In the genomic region with DNA sequence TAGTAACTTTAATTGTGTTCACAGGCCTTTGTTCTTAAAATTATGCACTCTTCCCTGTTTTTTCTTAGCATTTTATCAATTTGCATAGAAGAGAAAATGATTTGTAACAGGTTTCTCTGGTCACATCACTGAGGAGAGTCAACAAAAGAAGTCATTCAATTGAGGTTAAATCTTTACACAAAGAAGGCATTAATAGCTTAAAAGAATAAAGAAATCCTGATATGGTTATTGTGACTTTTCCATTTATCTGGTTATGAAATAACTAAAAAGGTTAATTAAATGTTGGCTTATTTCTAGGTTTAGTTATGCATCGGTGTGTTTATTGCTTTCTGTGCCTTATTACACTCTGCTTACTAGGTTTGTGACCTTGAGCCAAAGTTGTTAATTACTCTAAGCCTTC, we compare ENCODE assay signal across 23 cellular contexts. TPM values are rescaled to one million over a fixed set of nuclear protein-coding genes. Genes with fewer than 3 reads are reported as not detected.
"Had no signal": no experiment of that assay in that cellular context is flagged by ENCODE, and none has a peak within 500 bp of the region (broad histone marks: within the 10 kb centered on the region; RNA-seq: fewer than 3 reads in every experiment).

No MANE protein-coding gene starts in this region.

- H3K36me3 ChIP-seq: right atrium auricular region, sigmoid colon, tibial nerve had no signal

- ATAC-seq: left colon; left ventricle myocardium superior; stimulated activated naive B cell treated with anti-CD40 and anti-IgM and Interleukin-4, amounts not matched to agents 10 μg/mL and 1 μg/mL and 100 μg/mL, for 72 hours; stimulated activated naive CD8-positive, alpha-beta T cell treated with anti-CD3 and anti-CD28 coated beads, Interleukin-15, amount 100 ng/mL, for 72 hours had no signal

- H3K4me3 Mint-ChIP-seq: endodermal cell; nephron progenitor cell; stimulated activated naive B cell treated with anti-CD40 and anti-IgM and Interleukin-4, amounts not matched to agents 10 μg/mL and 1 μg/mL and 100 μg/mL, for 72 hours; stimulated activated naive CD8-positive, alpha-beta T cell treated with anti-CD3 and anti-CD28 coated beads, Interleukin-15, amount 100 ng/mL, for 72 hours had no signal

- H3K9me3 ChIP-seq: right atrium auricular region, sigmoid colon, testis, tibial nerve had no signal

- DNase-seq: dermis blood vessel endothelial cell; endodermal cell; erythroblast; foreskin melanocyte; head of caudate nucleus; hippocampal formation; left colon; left ventricle myocardium superior; mesenchymal stem cell; midbrain; nephron progenitor cell; posterior cingulate gyrus; sigmoid colon; stimulated activated CD4-positive, alpha-beta T cell treated with anti-CD3 and anti-CD28 coated beads, Interleukin-2, amount 100 ng/mL, for 24 hours; stimulated activated CD4-positive, alpha-beta T cell treated with anti-CD3 and anti-CD28 coated beads, Interleukin-4, amount 100 ng/mL, for 4 hours; stimulated activated naive B cell treated with anti-CD40 and anti-IgM and Interleukin-4, amounts not matched to agents 10 μg/mL and 1 μg/mL and 100 μg/mL, for 72 hours; stimulated activated naive CD8-positive, alpha-beta T cell treated with anti-CD3 and anti-CD28 coated beads, Interleukin-15, amount 100 ng/mL, for 72 hours; testis had no signal

- H3K27ac ChIP-seq: right atrium auricular region, skin epidermis, testis, tibial nerve had no signal

- H3K9me3 Mint-ChIP-seq: endodermal cell; nephron progenitor cell; stimulated activated naive B cell treated with anti-CD40 and anti-IgM and Interleukin-4, amounts not matched to agents 10 μg/mL and 1 μg/mL and 100 μg/mL, for 72 hours; stimulated activated naive CD8-positive, alpha-beta T cell treated with anti-CD3 and anti-CD28 coated beads, Interleukin-15, amount 100 ng/mL, for 72 hours had no signal

- H3K27ac Mint-ChIP-seq: endodermal cell; stimulated activated naive B cell treated with anti-CD40 and anti-IgM and Interleukin-4, amounts not matched to agents 10 μg/mL and 1 μg/mL and 100 μg/mL, for 72 hours; stimulated activated naive CD8-positive, alpha-beta T cell treated with anti-CD3 and anti-CD28 coated beads, Interleukin-15, amount 100 ng/mL, for 72 hours had no signal

- H3K27me3 ChIP-seq: right atrium auricular region, sigmoid colon, testis, tibial nerve had no signal

- H3K36me3 Mint-ChIP-seq: stimulated activated naive B cell treated with anti-CD40 and anti-IgM and Interleukin-4, amounts not matched to agents 10 μg/mL and 1 μg/mL and 100 μg/mL, for 72 hours had no signal

- H3K4me3 ChIP-seq: lung, right atrium auricular region, sigmoid colon, skin epidermis, testis, tibial nerve had no signal

- H3K4me1 Mint-ChIP-seq: stimulated activated naive B cell treated with anti-CD40 and anti-IgM and Interleukin-4, amounts not matched to agents 10 μg/mL and 1 μg/mL and 100 μg/mL, for 72 hours; stimulated activated naive CD8-positive, alpha-beta T cell treated with anti-CD3 and anti-CD28 coated beads, Interleukin-15, amount 100 ng/mL, for 72 hours had no signal

RNA-seq across cellular contexts. Expression of gene BMPR1A, which starts 12.0 kb away (rescaled TPM):
- total RNA-seq: endothelial cell of umbilical vein had no signal
- polyA plus RNA-seq: endothelial cell of umbilical vein had no signal
